ENCODE assay signal across 9 cellular contexts in the genomic region with DNA sequence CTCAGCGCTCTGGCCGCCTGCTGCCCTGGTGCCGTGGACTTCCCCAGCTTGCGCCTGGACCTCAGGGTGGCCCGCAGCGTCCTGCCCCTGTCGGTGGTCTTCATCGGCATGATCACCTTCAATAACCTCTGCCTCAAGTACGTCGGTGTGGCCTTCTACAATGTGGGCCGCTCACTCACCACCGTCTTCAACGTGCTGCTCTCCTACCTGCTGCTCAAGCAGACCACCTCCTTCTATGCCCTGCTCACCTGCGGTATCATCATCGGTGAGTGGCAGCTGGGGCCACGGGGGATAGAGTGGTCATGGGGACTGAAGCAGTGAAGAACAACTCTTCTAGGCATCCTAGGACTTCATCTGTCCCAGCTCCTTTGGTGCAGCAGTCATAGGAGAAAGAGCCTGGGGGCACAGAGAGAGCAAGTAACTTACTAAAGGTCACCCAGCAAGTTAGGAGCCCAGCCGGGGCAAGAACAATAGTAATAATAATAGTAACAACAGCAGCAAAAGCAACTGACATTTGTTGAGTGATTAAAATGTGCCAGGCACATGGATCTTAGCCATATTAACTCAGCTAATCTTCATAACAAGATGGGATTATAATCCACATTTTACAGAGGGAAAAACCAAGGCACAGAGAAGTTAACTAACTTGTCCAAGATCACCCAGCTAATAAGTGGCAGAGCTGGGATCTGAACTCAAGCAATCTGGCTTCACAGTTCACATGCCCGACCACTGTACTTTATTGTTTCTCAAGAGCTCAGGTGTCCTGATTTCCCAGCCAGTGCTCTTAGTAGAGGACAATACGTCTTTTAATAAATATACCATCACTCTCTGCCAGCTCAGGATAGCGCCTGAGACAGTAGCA. TPM values are rescaled to one million over a fixed set of nuclear protein-coding genes. Genes with fewer than 3 reads are reported as not detected.
DNase-seq lines count a peak whose midpoint lies in the region; ATAC-seq, FAIRE-seq and TF ChIP-seq lines count a peak whose summit lies in the region.
"Had no signal": no experiment of that assay in that cellular context is flagged by ENCODE, and none has a peak within 500 bp of the region (broad histone marks: within the 10 kb centered on the region; RNA-seq: fewer than 3 reads in every experiment).

No MANE protein-coding gene starts in this region.

- TF ChIP-seq CTCF in DND-41 (IDR thresholded peaks at IDR 0.05; ENCODE audit: borderline replicate concordance, extremely low read depth, low read length, poor library complexity, severe bottlenecking) = no peak
- TF ChIP-seq CTCF in Panc1 (IDR thresholded peaks at IDR 0.05) = no peak
- no peak for TF ChIP-seq CTCF in endothelial cell of umbilical vein (IDR thresholded peaks at IDR 0.05; ENCODE audit: extremely low read depth in 1 of 2, insufficient read depth in 1 of 2, low read depth in 1 of 2, low read length in 2 of 2)
- TF ChIP-seq CTCF in osteocyte (IDR thresholded peaks at IDR 0.05) = no peak

- H3K27me3 Mint-ChIP-seq in osteocyte (ENCODE audit: unreplicated experiment) = no peaks in the 10 kb centered on the region

- H3K27ac Mint-ChIP-seq in osteocyte (ENCODE audit: unreplicated experiment) = peak overlapping the region; percentile 92

- H4K20me1 ChIP-seq in DND-41 (ENCODE audit: insufficient read depth, low read length) (peaks cover 16% of the 10 kb centered on the region), endothelial cell of umbilical vein (replicated peaks; ENCODE audit: control insufficient read depth, extremely low read depth, insufficient read depth, low read length) (no peaks in the 10 kb centered on the region)

- peak overlapping the region; percentile 85 for H3K9ac ChIP-seq in DND-41 (ENCODE audit: low read depth, low read length)
- H3K9ac ChIP-seq in endothelial cell of umbilical vein (replicated peaks; ENCODE audit: extremely low read depth, insufficient read depth, low read length) = no peak overlapping the region

- in situ Hi-C loops in Panc1 (cut with HindIII; ENCODE audit: low pct_unique_long_range_greater_than_20kb, low sequenced_read_pairs) = no loop called here

- no peak for FAIRE-seq in endothelial cell of umbilical vein (lab: Jason Lieb, UNC)

- H3K4me1 Mint-ChIP-seq in osteocyte (ENCODE audit: unreplicated experiment) = peaks cover 33% of the 10 kb centered on the region

- no peaks in the 10 kb centered on the region for H3K9me3 Mint-ChIP-seq in osteocyte (ENCODE audit: unreplicated experiment)

- peaks cover 39% of the 10 kb centered on the region for H3K79me2 ChIP-seq in DND-41 (ENCODE audit: insufficient read depth, low read length)
- H3K79me2 ChIP-seq in endothelial cell of umbilical vein (ENCODE audit: control insufficient read depth, insufficient read depth, low read length) = peaks cover 27% of the 10 kb centered on the region

- DNase-seq in DND-41 (no peak), Panc1 (ENCODE audit: low read depth, low spot score) (no peak), endothelial cell of umbilical vein (ENCODE audit: low read depth, low spot score) (no peak), osteocyte (ENCODE audit: extremely low spot score, unreplicated experiment) (no peak), NCI-H2107 (lab: John Stamatoyannopoulos, UW) (no peak), inferior parietal cortex (ENCODE audit: extremely low spot score) (no peak)
- DNase-seq in stimulated activated CD4-positive, alpha-beta T cell treated with anti-CD3 and anti-CD28 coated beads, Interleukin-1b, Interleukin-23, amount 100 ng/mL, for 48 hours = no peak
- DNase-seq: cortex of kidney had no signal

- ATAC-seq in DND-41 (ENCODE audit: insufficient read depth, low read depth) (no peak), Panc1 (no peak), HG02938 (IDR thresholded peaks at IDR 0.05; ENCODE audit: unreplicated experiment) (no peak)

- H2AFZ ChIP-seq in DND-41 (ENCODE audit: low read depth, low read length) (no peak overlapping the region), endothelial cell of umbilical vein (ENCODE audit: low read depth, low read length) (no peak overlapping the region)

- CTCF ChIA-PET in Panc1 (lab: Charles Lee) = interaction anchor here (0.6 to 1.1 kb wide), 2 partner anchors 9 to 35 kb away, joined by 3 to 7 read pairs; no protein-coding TSS in a partner anchor
- CTCF ChIA-PET in endothelial cell of umbilical vein (lab: Charles Lee) = interaction anchor here (0.9 to 3.5 kb wide), 3 partner anchors 10 to 36 kb away, joined by 5 to 23 read pairs (median 5); no protein-coding TSS in a partner anchor

- H3K27ac ChIP-seq in DND-41 (ENCODE audit: low read length) (peak overlapping the region; percentile 70), Panc1 (ENCODE audit: low read length) (peak overlapping the region; percentile 89), endothelial cell of umbilical vein (ENCODE audit: insufficient read depth, low read depth, low read length) (no peak overlapping the region)

- H3K36me3 Mint-ChIP-seq in osteocyte (ENCODE audit: unreplicated experiment) = peaks cover 16% of the 10 kb centered on the region

- peak overlapping the region; percentile 83 for H3K4me2 ChIP-seq in DND-41 (ENCODE audit: insufficient read depth, low read length)
- H3K4me2 ChIP-seq in endothelial cell of umbilical vein (ENCODE audit: insufficient read depth, low read length) = peak overlapping the region; percentile 65

- no peak for TF ChIP-seq POLR2A in endothelial cell of umbilical vein (IDR thresholded peaks at IDR 0.05; ENCODE audit: low read depth, low read length)

- intact Hi-C loops in Panc1 (cut with micrococcal nuclease; ENCODE audit: unreplicated experiment) = no loop called here
- intact Hi-C loops in endothelial cell of umbilical vein (cut with micrococcal nuclease) = no loop called here

- H3K4me3 ChIP-seq in DND-41 (ENCODE audit: low read depth in 1 of 2, low read length in 2 of 2) (peak overlapping the region; percentile 51 to 78; a peak in 3 of 4 replicates), Panc1 (ENCODE audit: low read depth in 2 of 2, low read length in 2 of 2) (peak overlapping the region; percentile 67 to 91), endothelial cell of umbilical vein (replicated peaks in 1 of 3; ENCODE audit: insufficient read depth in 1 of 3, low read depth in 1 of 3, low read length in 3 of 3) (peak overlapping the region in 2 of 3 experiments; percentile 55)

- no peaks in the 10 kb centered on the region for H3K27me3 ChIP-seq in DND-41 (ENCODE audit: insufficient read depth, low read length, poor library complexity)
- H3K27me3 ChIP-seq in Panc1 (ENCODE audit: control insufficient read depth, insufficient read depth, low read length) = no peaks in the 10 kb centered on the region
- H3K27me3 ChIP-seq in endothelial cell of umbilical vein (ENCODE audit: control insufficient read depth in 2 of 2, insufficient read depth in 2 of 2, low read length in 2 of 2) = no peaks in the 10 kb centered on the region

- H3K4me1 ChIP-seq in DND-41 (ENCODE audit: insufficient read depth, low read length) = peaks cover 55% of the 10 kb centered on the region
- H3K4me1 ChIP-seq in Panc1 (ENCODE audit: control insufficient read depth, insufficient read depth, low read length) = peaks cover 22% of the 10 kb centered on the region
- peaks cover 36% of the 10 kb centered on the region for H3K4me1 ChIP-seq in endothelial cell of umbilical vein (ENCODE audit: control insufficient read depth, extremely low read depth, insufficient read depth, low read length)

- BruUV-seq in Panc1 (replicated peaks; lab: Mats Ljungman, UMichigan) (TSS peak; percentile 58), endothelial cell of umbilical vein (replicated peaks; lab: Mats Ljungman, UMichigan) (no TSS peak)

- H3K4me3 Mint-ChIP-seq in osteocyte (ENCODE audit: unreplicated experiment) = peak overlapping the region; percentile 92

- H3K9me3 ChIP-seq in DND-41 (ENCODE audit: insufficient read depth, low read length, severe bottlenecking) = no peaks in the 10 kb centered on the region
- H3K9me3 ChIP-seq in Panc1 (ENCODE audit: control insufficient read depth, insufficient read depth, low read depth, low read length) = no peaks in the 10 kb centered on the region
- no peaks in the 10 kb centered on the region for H3K9me3 ChIP-seq in endothelial cell of umbilical vein (replicated peaks; ENCODE audit: control insufficient read depth, insufficient read depth, low read length)

- H3K36me3 ChIP-seq in DND-41 (ENCODE audit: insufficient read depth, low read length) (peaks cover 39% of the 10 kb centered on the region), Panc1 (ENCODE audit: control insufficient read depth, insufficient read depth, low read length) (no peaks in the 10 kb centered on the region; the same call in 1 of the 2 replicates), endothelial cell of umbilical vein (ENCODE audit: control insufficient read depth in 2 of 2, extremely low read depth in 1 of 2, insufficient read depth in 2 of 2, low read length in 2 of 2) (peaks cover 4 to 7% of the 10 kb centered on the region in 2 experiments)

- POLR2A ChIA-PET in Panc1 (lab: Charles Lee) (interaction anchor here (0.6 kb wide), 1 partner anchor 400 kb away, joined by 3 read pairs; no protein-coding TSS in a partner anchor), endothelial cell of umbilical vein (lab: Charles Lee) (interaction anchor here (1.1 kb wide), 1 partner anchor 202 kb away, joined by 3 read pairs; no protein-coding TSS in a partner anchor)

- no peaks in the 10 kb centered on the region for H3K9me1 ChIP-seq in endothelial cell of umbilical vein (replicated peaks; ENCODE audit: control insufficient read depth, extremely low read depth, insufficient read depth, low read length)

- dilution Hi-C loops in endothelial cell of umbilical vein (cut with MboI; ENCODE audit: extremely low pct_ligation_motif_present, low sequenced_read_pairs) = no loop called here

RNA-seq across cellular contexts. Expression of a gene that starts 1.4 kb away (rescaled TPM):
- 13.4 TPM for total RNA-seq in Panc1 (2021; ENCODE audit: unreplicated experiment)
- polyA plus RNA-seq in Panc1 (2012; ENCODE audit: insufficient read length) = 23.4 TPM
- total RNA-seq in endothelial cell of umbilical vein = 17.1 and 19.8 TPM in 2 replicates
- polyA plus RNA-seq in endothelial cell of umbilical vein = 8.5 and 10.5 TPM in 2 replicates
- 7.7 and 9.1 TPM in 2 replicates for polyA plus RNA-seq in endothelial cell of umbilical vein (2011; cell fraction: cytosol; rRNA removed)
- 3.2 and 5.4 TPM in 2 replicates for polyA plus RNA-seq in endothelial cell of umbilical vein (2011; cell fraction: nucleus; rRNA removed)
- polyA plus RNA-seq in endothelial cell of umbilical vein (2012) = 17.4 and 21.6 TPM in 2 replicates
- 9.3 and 13.4 TPM in 2 replicates for polyA minus RNA-seq in endothelial cell of umbilical vein
- polyA minus RNA-seq in endothelial cell of umbilical vein (2011; cell fraction: cytosol; rRNA and poly(A)+ RNA removed) = 10.5 TPM
- 5.6 and 6.1 TPM in 2 replicates for polyA minus RNA-seq in endothelial cell of umbilical vein (2011; cell fraction: nucleus; rRNA and poly(A)+ RNA removed)
- total RNA-seq in osteocyte = 17.5 and 18.0 TPM in 2 replicates

RNA-seq across cellular contexts. Expression of a gene that starts 41.0 kb away (rescaled TPM):
- 14.6 TPM for total RNA-seq in Panc1 (2021; ENCODE audit: unreplicated experiment)
- polyA plus RNA-seq in Panc1 (2012; ENCODE audit: insufficient read length) = 7.2 TPM
- 8.8 and 11.7 TPM in 2 replicates for total RNA-seq in endothelial cell of umbilical vein
- polyA plus RNA-seq in endothelial cell of umbilical vein = 7.1 and 7.7 TPM in 2 replicates
- polyA plus RNA-seq in endothelial cell of umbilical vein (2011; cell fraction: cytosol; rRNA removed) = 3.9 and 4.2 TPM in 2 replicates
- polyA plus RNA-seq in endothelial cell of umbilical vein (2011; cell fraction: nucleus; rRNA removed) = 23.2 and 24.2 TPM in 2 replicates
- 4.5 and 6.4 TPM in 2 replicates for polyA plus RNA-seq in endothelial cell of umbilical vein (2012)
- polyA minus RNA-seq in endothelial cell of umbilical vein = 18.9 and 21.8 TPM in 2 replicates
- 6.7 TPM for polyA minus RNA-seq in endothelial cell of umbilical vein (2011; cell fraction: cytosol; rRNA and poly(A)+ RNA removed)
- polyA minus RNA-seq in endothelial cell of umbilical vein (2011; cell fraction: nucleus; rRNA and poly(A)+ RNA removed) = 20.3 and 22.4 TPM in 2 replicates
- total RNA-seq in osteocyte = 18.2 and 18.6 TPM in 2 replicates
